In genomic region chr15:90205050-90205848, GRCh38 we compare ENCODE assay signal across 23 cellular contexts. TPM values are rescaled to one million over a fixed set of nuclear protein-coding genes. Genes with fewer than 3 reads are reported as not detected.
DNase-seq lines count a peak whose midpoint lies in the region; ATAC-seq and TF ChIP-seq lines count a peak whose summit lies in the region.
"Had no signal": no experiment of that assay in that cellular context is flagged by ENCODE, and none has a peak within 500 bp of the region (broad histone marks: within the 10 kb centered on the region; RNA-seq: fewer than 3 reads in every experiment).

No MANE protein-coding gene starts in this region.

- CTCF ChIA-PET in A673 (lab: Charles Lee): no interaction called here
- CTCF ChIA-PET in HCT116 (lab: Charles Lee): interaction anchor here (0.6 kb wide), 1 partner anchor 49 kb away, joined by 4 read pairs; no protein-coding TSS in a partner anchor

- no peaks in the 10 kb centered on the region for H4K20me1 ChIP-seq in HCT116 (ENCODE audit: insufficient read depth)

- H3K4me3 ChIP-seq in A673 (ENCODE audit: low read depth, low read length, poor library complexity, severe bottlenecking) (no peak overlapping the region), HCT116 (replicated peaks in 1 of 2; ENCODE audit: low read depth in 1 of 2, low read length in 2 of 2) (no peak overlapping the region), RWPE2 (ENCODE audit: severe bottlenecking) (no peak overlapping the region)
- H3K4me3 ChIP-seq: GM23248, SJSA1, thyroid gland had no signal

- H3K9me3 ChIP-seq in A673 (ENCODE audit: low read depth, low read length, poor library complexity, severe bottlenecking) (no peaks in the 10 kb centered on the region), HCT116 (ENCODE audit: control insufficient read depth in 1 of 2, insufficient read depth in 1 of 2, low read depth in 1 of 2, low read length in 2 of 2) (no peaks in the 10 kb centered on the region), RWPE2 (ENCODE audit: severe bottlenecking) (no peaks in the 10 kb centered on the region)
- H3K9me3 ChIP-seq: SJSA1, thyroid gland had no signal

- RAD21 ChIA-PET in HCT116 (lab: Charles Lee; ENCODE audit: low non-redundant PET in 1 of 2, low total read pairs in 2 of 2, uncharacterized antibody in 2 of 2, unreplicated experiment in 2 of 2): interaction anchor here in 1 of 2 experiments (0.7 kb wide), 1 partner anchor 330 kb away, joined by 3 read pairs; no protein-coding TSS in a partner anchor

- TF ChIP-seq RAD21 in HCT116 (IDR thresholded peaks at IDR 0.05; ENCODE audit: low read depth): no peak

- H2AFZ ChIP-seq in HCT116 (ENCODE audit: low read depth, low read length, poor library complexity, severe bottlenecking): no peak overlapping the region
- H2AFZ ChIP-seq: GM23248 had no signal

- DNase-seq in A673 (ENCODE audit: low spot score): peak; percentile 57
- DNase-seq in HCT116 (ENCODE audit: low read depth, low spot score): no peak
- DNase-seq in RWPE2 (ENCODE audit: low spot score): no peak
- no peak for DNase-seq in DMS53 (lab: John Stamatoyannopoulos, UW)
- DNase-seq in activated CD4-positive, alpha-beta T cell treated with anti-CD3 and anti-CD28 coated beads for 48 hours: no peak
- DNase-seq: activated CD4-positive, CD25-positive, alpha-beta regulatory T cell treated with anti-CD3 and anti-CD28 coated beads, Interleukin-2, amount 50 U/mL, for 72 hours; activated CD8-positive, alpha-beta memory T cell treated with anti-CD3 and anti-CD28 coated beads for 24 hours; activated naive CD8-positive, alpha-beta T cell treated with anti-CD3 and anti-CD28 coated beads, Interleukin-2, amount 10 ng/mL, durations not matched to agents 7 days and 5 days; brain microvascular endothelial cell; CD8-positive, alpha-beta T cell; cortex of kidney; EL; foreskin melanocyte; GM23248; NCI-H1694 treated with DMSO at 0.1 percent for 48 hours; NCI-H446 treated with DMSO at 0.1 percent for 48 hours; stimulated activated naive CD4-positive, alpha-beta T cell treated with Interleukin-2 at 50 U/mL for 16 hours; thyroid gland had no signal

- H3K27ac ChIP-seq in A673 (ENCODE audit: low read depth, low read length, poor library complexity, severe bottlenecking): no peak overlapping the region
- no peak overlapping the region for H3K27ac ChIP-seq in HCT116 (ENCODE audit: low read depth, low read length)
- H3K27ac ChIP-seq in RWPE2 (ENCODE audit: poor library complexity, severe bottlenecking): peak overlapping the region; percentile 98
- H3K27ac ChIP-seq in layer of hippocampus (ENCODE audit: low read depth, low read length): peak overlapping the region; percentile 32
- H3K27ac ChIP-seq: brain microvascular endothelial cell, GM23248, SJSA1, thyroid gland had no signal

- H3K27me3 ChIP-seq in A673 (replicated peaks; ENCODE audit: insufficient read depth, low read depth, low read length, poor library complexity) (no peaks in the 10 kb centered on the region), HCT116 (ENCODE audit: insufficient read depth, low read length) (no peaks in the 10 kb centered on the region), RWPE2 (ENCODE audit: insufficient read depth, poor library complexity, severe bottlenecking) (no peaks in the 10 kb centered on the region), layer of hippocampus (ENCODE audit: control insufficient read depth, insufficient read depth, low read length) (no peaks in the 10 kb centered on the region)
- H3K27me3 ChIP-seq: brain microvascular endothelial cell, SJSA1, thyroid gland had no signal

- POLR2A ChIA-PET in A673 (lab: Charles Lee; ENCODE audit: low non-redundant PET): interaction anchor here (0.5 kb wide), 1 partner anchor 737 kb away, joined by 3 read pairs; no protein-coding TSS in a partner anchor
- POLR2A ChIA-PET in HCT116 (lab: Charles Lee): no interaction called here

- H3K79me2 ChIP-seq in HCT116 (ENCODE audit: insufficient read depth, low read length): peaks cover 84% of the 10 kb centered on the region

- intact Hi-C loops in A673 (cut with micrococcal nuclease; ENCODE audit: unreplicated experiment) (no loop called here), HCT116 (cut with micrococcal nuclease) (no loop called here)

- ATAC-seq in HCT116: no peak
- no peak for ATAC-seq in RWPE2 (ENCODE audit: low read depth)
- ATAC-seq in HG03025 (IDR thresholded peaks at IDR 0.05; ENCODE audit: low FRiP score, unreplicated experiment): no peak
- ATAC-seq in GM18519 (IDR thresholded peaks at IDR 0.05; ENCODE audit: low FRiP score, unreplicated experiment): no peak
- ATAC-seq: CD8-positive, alpha-beta T cell; sciatic nerve had no signal

- peaks cover 33% of the 10 kb centered on the region for H3K4me1 ChIP-seq in A673 (ENCODE audit: insufficient read depth, low read length, poor library complexity, severe bottlenecking)
- H3K4me1 ChIP-seq in HCT116 (ENCODE audit: control insufficient read depth in 1 of 2, insufficient read depth in 2 of 2, low read length in 2 of 2): peaks cover 22 to 66% of the 10 kb centered on the region in 2 experiments
- H3K4me1 ChIP-seq in RWPE2 (ENCODE audit: insufficient read depth, poor library complexity, severe bottlenecking): peaks cover 55% of the 10 kb centered on the region

- H3K9ac ChIP-seq in HCT116 (ENCODE audit: low read length): no peak overlapping the region
- H3K9ac ChIP-seq: GM23248 had no signal

- TF ChIP-seq CTCF in A673 (conservative IDR thresholded peaks at IDR 0.05; ENCODE audit: low read depth, low read length) (no peak), HCT116 (IDR thresholded peaks at IDR 0.05 in 2 of 3, conservative IDR thresholded peaks at IDR 0.05 in 1 of 3; ENCODE audit: borderline replicate concordance in 1 of 3, insufficient read depth in 1 of 3, low read depth in 2 of 3, low read length in 2 of 3) (no peak), RWPE2 (IDR thresholded peaks at IDR 0.05; ENCODE audit: poor library complexity, severe bottlenecking) (no peak)

- BruUV-seq in A673 (replicated peaks; lab: Mats Ljungman, UMichigan): no TSS peak
- no TSS peak for BruUV-seq in HCT116 (replicated peaks; lab: Mats Ljungman, UMichigan)

- no peak for TF ChIP-seq POLR2A in HCT116 (IDR thresholded peaks at IDR 0.05; ENCODE audit: borderline replicate concordance, extremely low read depth, insufficient read depth, insufficient read length)

- H3K9me2 ChIP-seq in HCT116 (ENCODE audit: insufficient read depth): no peaks in the 10 kb centered on the region

- no peaks in the 10 kb centered on the region for H3K36me3 ChIP-seq in A673 (ENCODE audit: insufficient read depth, low read length, poor library complexity, severe bottlenecking)
- peaks cover 2 to 21% of the 10 kb centered on the region in 2 experiments; a peak in 3 of 4 replicates for H3K36me3 ChIP-seq in HCT116 (ENCODE audit: control insufficient read depth in 1 of 2, insufficient read depth in 2 of 2, low read length in 2 of 2)
- H3K36me3 ChIP-seq in RWPE2 (ENCODE audit: low read depth): peaks cover 87% of the 10 kb centered on the region
- H3K36me3 ChIP-seq: brain microvascular endothelial cell, thyroid gland had no signal

- no peak overlapping the region for H3K4me2 ChIP-seq in HCT116 (ENCODE audit: low read length)

TF ChIP-seq in HCT116, 20 proteins besides CTCF, POLR2A, EP300 and RAD21:
- TF ChIP-seq POLR2AphosphoS5 (IDR thresholded peaks at IDR 0.05; ENCODE audit: low read depth, low read length) (0 out of 2 replicates have a peak, but pooled peaks have one; percentile 11), EZH2phosphoT487 (IDR thresholded peaks at IDR 0.05; ENCODE audit: borderline replicate concordance) (no peak), ZFX (IDR thresholded peaks at IDR 0.05) (no peak)

RNA-seq across cellular contexts. Expression of gene SEMA4B, which starts 4.1 kb away (rescaled TPM):
- 13.2 and 13.3 TPM in 2 replicates for total RNA-seq in A673 (2021)
- total RNA-seq in HCT116 (2021; ENCODE audit: unreplicated experiment): 98.6 TPM
- 180 and 260 TPM in 2 replicates for polyA plus RNA-seq in HCT116 (2012)

RNA-seq across cellular contexts. Expression of gene CIB1, which starts 28.5 kb away (rescaled TPM):
- 39.7 and 41.9 TPM in 2 replicates for total RNA-seq in A673 (2021)
- total RNA-seq in HCT116 (2021; ENCODE audit: unreplicated experiment): 92.7 TPM
- 261 and 304 TPM in 2 replicates for polyA plus RNA-seq in HCT116 (2012)

RNA-seq across cellular contexts. Expression of gene GDPGP1, which starts 28.8 kb away (rescaled TPM):
- 4.7 and 5.2 TPM in 2 replicates for total RNA-seq in A673 (2021)
- total RNA-seq in HCT116 (2021; ENCODE audit: unreplicated experiment): 15.4 TPM
- 8.6 and 12.6 TPM in 2 replicates for polyA plus RNA-seq in HCT116 (2012)

RNA-seq across cellular contexts. Expression of gene TTLL13, which starts 44.1 kb away (rescaled TPM):
- total RNA-seq in A673 (2021): 0.33 TPM in 1 of 2 replicates, not detected in the other
- 1.0 TPM for total RNA-seq in HCT116 (2021; ENCODE audit: unreplicated experiment)
- polyA plus RNA-seq in HCT116 (2012): 0.95 and 1.8 TPM in 2 replicates
- total RNA-seq: GM23248, SJSA1 had no signal
- polyA plus RNA-seq: GM23248 had no signal

Comparison
In these comparisons a context has a peak if more than half of its experiments do, and no peak if none do; other contexts are left out.
1. H3K27ac ChIP-seq: peak in RWPE2 (single experiment) and layer of hippocampus (single experiment); none in A673 (single experiment) and HCT116 (single experiment).